ENCODE assay signal across 17 cellular contexts in the genomic region with DNA sequence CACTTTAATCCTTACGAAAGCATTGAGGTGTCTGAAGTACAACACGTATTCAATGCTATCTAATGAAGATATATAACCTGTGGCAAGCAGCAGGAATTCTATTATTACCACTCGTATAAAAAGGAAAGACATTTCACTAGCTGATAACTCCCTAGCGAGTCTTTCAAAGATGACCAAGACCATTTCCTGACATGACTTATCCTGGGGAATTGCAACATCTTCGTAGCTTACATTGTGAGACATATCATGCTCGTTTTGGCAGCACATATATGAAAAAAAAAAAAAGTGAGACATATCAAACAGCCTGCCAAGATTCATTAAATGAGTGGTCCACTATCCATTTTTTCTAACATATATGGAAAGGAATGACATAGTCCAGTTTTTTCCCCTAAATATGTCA.
"Had no signal": no experiment of that assay in that cellular context is flagged by ENCODE, and none has a peak within 500 bp of the region (broad histone marks: within the 10 kb centered on the region; RNA-seq: fewer than 3 reads in every experiment).

No MANE protein-coding gene starts in this region.

- H2AFZ ChIP-seq: neural progenitor cell had no signal

- H3K27ac ChIP-seq: colonic mucosa, esophagus squamous epithelium, foreskin keratinocyte, lower lobe of right lung, neural progenitor cell, pancreas, tibial artery, WERI-Rb-1 had no signal

- H3K4me3 ChIP-seq: colonic mucosa, esophagus squamous epithelium, lower lobe of right lung, neural progenitor cell, pancreas, tibial artery had no signal

- DNase-seq: activated CD4-positive, alpha-beta T cell treated with anti-CD3 and anti-CD28 coated beads, Interleukin-2, amount 50 U/mL, for 48 hours; activated effector memory CD4-positive, alpha-beta T cell treated with Interleukin-2 at 50 U/mL for 16 hours; activated naive CD4-positive, alpha-beta T cell treated with anti-CD3 and anti-CD28 coated beads, Interleukin-2, amount 50 U/mL, for 16 hours; activated T-cell treated with anti-CD3 and anti-CD28 coated beads, Interleukin-2, amount 50 U/mL, for 24 hours; esophagus squamous epithelium; foreskin keratinocyte; immature natural killer cell; lower lobe of right lung; naive B cell; pancreas; stimulated activated CD4-positive, alpha-beta T cell treated with anti-CD3 and anti-CD28 coated beads, Interleukin-15, amount 100 ng/mL, for 24 hours; stimulated activated CD4-positive, alpha-beta T cell treated with anti-CD3 and anti-CD28 coated beads, Interleukin-4, amount 100 ng/mL, for 1 hour; stimulated activated naive B cell treated with anti-CD40 and anti-IgM and Interleukin-4, amounts not matched to agents 10 μg/mL and 1 μg/mL and 100 μg/mL, for 72 hours; tibial artery; WERI-Rb-1 had no signal

- H3K9ac ChIP-seq: neural progenitor cell had no signal

- ATAC-seq: foreskin keratinocyte; lower lobe of right lung; pancreas; stimulated activated naive B cell treated with anti-CD40 and anti-IgM and Interleukin-4, amounts not matched to agents 10 μg/mL and 1 μg/mL and 100 μg/mL, for 72 hours had no signal

- H3K4me1 ChIP-seq: colonic mucosa, esophagus squamous epithelium, foreskin keratinocyte, lower lobe of right lung, neural progenitor cell, pancreas, tibial artery had no signal

- H3K27me3 ChIP-seq: colonic mucosa, esophagus squamous epithelium, foreskin keratinocyte, neural progenitor cell, pancreas, tibial artery had no signal

- H3K9me3 ChIP-seq: colonic mucosa, esophagus squamous epithelium, lower lobe of right lung, pancreas, tibial artery had no signal

- H3K36me3 ChIP-seq: colonic mucosa, esophagus squamous epithelium, lower lobe of right lung, neural progenitor cell, pancreas, tibial artery, WERI-Rb-1 had no signal

- H3K4me2 ChIP-seq: neural progenitor cell had no signal
